Comparison of ENCODE assay signal across 2 cellular contexts in the genomic region with DNA sequence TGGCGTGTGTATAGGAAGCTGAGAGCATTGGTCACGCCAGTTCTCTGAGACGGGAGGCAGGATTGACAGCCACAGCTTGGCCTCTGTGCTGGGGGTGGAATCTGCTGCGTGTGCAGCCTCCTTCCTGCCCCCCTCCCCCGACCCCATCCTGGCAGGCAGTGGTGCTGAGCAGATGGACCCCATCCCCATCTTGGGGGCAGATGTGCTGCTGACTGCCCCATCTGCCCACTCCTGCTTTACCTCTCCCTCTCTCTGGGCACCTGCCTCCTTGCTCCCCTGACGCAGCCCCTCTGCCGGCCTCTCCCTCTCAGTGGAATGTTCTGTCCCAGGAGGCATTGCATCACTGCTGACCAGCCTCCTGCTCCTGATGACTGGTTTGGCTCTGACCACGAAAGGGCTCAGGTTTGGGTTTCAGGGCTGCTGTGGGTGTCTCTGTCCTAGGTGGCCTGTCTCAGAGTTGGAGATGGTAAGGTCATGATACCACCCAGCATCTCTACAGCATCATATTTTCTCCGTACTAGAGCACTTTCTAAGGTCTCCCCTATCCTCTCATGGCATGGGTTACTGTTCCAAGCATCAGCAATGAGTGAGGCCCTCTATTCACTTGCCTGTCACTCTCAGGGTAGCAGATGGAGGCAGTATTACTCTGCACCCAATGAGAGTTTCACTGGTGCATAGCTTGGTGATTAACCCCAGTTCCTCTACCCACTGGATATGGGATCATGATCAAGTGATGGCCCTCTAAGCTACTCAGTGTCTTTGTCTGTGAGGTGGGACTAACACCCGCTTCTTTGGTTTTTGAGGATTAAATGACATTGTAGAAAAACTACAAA.
TF ChIP-seq lines count a peak whose summit lies in the region.

No MANE protein-coding gene starts in this region.

TF ChIP-seq in K562, 482 proteins besides CTCF, POLR2A, EP300 and RAD21 (continued from another document):
- TF ChIP-seq, protein P1, sequence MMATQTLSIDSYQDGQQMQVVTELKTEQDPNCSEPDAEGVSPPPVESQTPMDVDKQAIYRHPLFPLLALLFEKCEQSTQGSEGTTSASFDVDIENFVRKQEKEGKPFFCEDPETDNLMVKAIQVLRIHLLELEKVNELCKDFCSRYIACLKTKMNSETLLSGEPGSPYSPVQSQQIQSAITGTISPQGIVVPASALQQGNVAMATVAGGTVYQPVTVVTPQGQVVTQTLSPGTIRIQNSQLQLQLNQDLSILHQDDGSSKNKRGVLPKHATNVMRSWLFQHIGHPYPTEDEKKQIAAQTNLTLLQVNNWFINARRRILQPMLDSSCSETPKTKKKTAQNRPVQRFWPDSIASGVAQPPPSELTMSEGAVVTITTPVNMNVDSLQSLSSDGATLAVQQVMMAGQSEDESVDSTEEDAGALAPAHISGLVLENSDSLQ (IDR thresholded peaks at IDR 0.05), result peak; percentile 21; the same call in 1 of the 2 replicates
- TF ChIP-seq CEBPB (tag; IDR thresholded peaks at IDR 0.05), result 0 out of 2 replicates have a peak, but pooled peaks have one; percentile 6
- TF ChIP-seq EZH2 (IDR thresholded peaks at IDR 0.05; ENCODE audit: borderline replicate concordance, low read depth, low read length), result no peak
- no peak for TF ChIP-seq GABPB2 (CRISPR knock-in tag; conservative IDR thresholded peaks at IDR 0.05)
- no peak for TF ChIP-seq ZNF431 (CRISPR knock-in tag; IDR thresholded peaks at IDR 0.05)
- TF ChIP-seq ZNF133 (CRISPR knock-in tag; IDR thresholded peaks at IDR 0.05), result no peak
- TF ChIP-seq, protein P2, sequence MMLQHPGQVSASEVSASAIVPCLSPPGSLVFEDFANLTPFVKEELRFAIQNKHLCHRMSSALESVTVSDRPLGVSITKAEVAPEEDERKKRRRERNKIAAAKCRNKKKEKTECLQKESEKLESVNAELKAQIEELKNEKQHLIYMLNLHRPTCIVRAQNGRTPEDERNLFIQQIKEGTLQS (IDR thresholded peaks at IDR 0.05), result peak; percentile 45
- TF ChIP-seq, protein P2 (CRISPR knock-in tag; conservative IDR thresholded peaks at IDR 0.05), result no peak
- TF ChIP-seq ZNF398 (CRISPR knock-in tag; IDR thresholded peaks at IDR 0.05), result no peak
- TF ChIP-seq ZFX (CRISPR knock-in tag; IDR thresholded peaks at IDR 0.05), result no peak
- TF ChIP-seq ARID3A (IDR thresholded peaks at IDR 0.05; ENCODE audit: borderline replicate concordance, low read depth, low read length), result no peak

TF ChIP-seq in liver, 16 proteins besides CTCF, POLR2A, EP300 and RAD21 (continued from another document):
- TF ChIP-seq ZBTB33 (IDR thresholded peaks at IDR 0.05), result no peak
- no peak for TF ChIP-seq EGR1 (IDR thresholded peaks at IDR 0.05; ENCODE audit: low read depth in 2 of 2)
- TF ChIP-seq SP1 (IDR thresholded peaks at IDR 0.05), result peak; percentile 21
- no peak for TF ChIP-seq GABPA (IDR thresholded peaks at IDR 0.05 in 1 of 2, conservative IDR thresholded peaks at IDR 0.05 in 1 of 2)
- peak in 1 of 2 donors; percentile 6 for TF ChIP-seq HNF4A (conservative IDR thresholded peaks at IDR 0.05)
